Comparison of ENCODE assay signal across 15 cellular contexts in genomic region chr5:169772256-169772655, GRCh38.
A peak's percentile ranks its signal among the peaks of the same experiment; 100 is the strongest.
DNase-seq lines count a peak whose midpoint lies in the region; FAIRE-seq and TF ChIP-seq lines count a peak whose summit lies in the region.
"Had no signal": no experiment of that assay in that cellular context is flagged by ENCODE, and none has a peak within 500 bp of the region (broad histone marks: within the 10 kb centered on the region; RNA-seq: fewer than 3 reads in every experiment).

No MANE protein-coding gene starts in this region.

- DNase-seq in astrocyte (ENCODE audit: low read depth) = no peak
- DNase-seq in renal cortical epithelial cell (ENCODE audit: low read depth) = peak; percentile 38
- DNase-seq in mesendoderm = no peak
- DNase-seq in GM10266 (ENCODE audit: extremely low spot score) = no peak
- no peak for DNase-seq in nephron progenitor cell
- no peak for DNase-seq in NCI-H1105 treated with DMSO at 0.1 percent for 48 hours (lab: John Stamatoyannopoulos, UW)
- DNase-seq: C1 segment of cervical spinal cord; Calu3; CD4-positive, alpha-beta T cell; DMS 273 treated with DMSO at 0.1 percent for 48 hours; H7 had no signal

- H3K9ac ChIP-seq in astrocyte (ENCODE audit: low read length) (peak overlapping the region; percentile 8), mesendoderm (ENCODE audit: low read length) (no peak overlapping the region)

- POLR2A ChIA-PET in HEK293 (lab: Yijun Ruan, JAX) = no interaction called here

- H3K56ac ChIP-seq in mesendoderm (ENCODE audit: low read length) = no peak overlapping the region

- no peaks in the 10 kb centered on the region for H3K4me1 ChIP-seq in HEK293 (ENCODE audit: control insufficient read depth, insufficient read depth, low read length)
- H3K4me1 ChIP-seq in astrocyte (ENCODE audit: insufficient read depth, low read length) = peaks cover 16% of the 10 kb centered on the region
- no peaks in the 10 kb centered on the region for H3K4me1 ChIP-seq in mesendoderm (ENCODE audit: control insufficient read depth, low read depth, low read length)

- H3K79me1 ChIP-seq in mesendoderm (ENCODE audit: low read length) = no peaks in the 10 kb centered on the region

- H3K36me3 ChIP-seq in HEK293 (ENCODE audit: control insufficient read depth in 2 of 2, insufficient read depth in 1 of 2, low read length in 2 of 2) = no peaks in the 10 kb centered on the region
- H3K36me3 ChIP-seq in astrocyte (ENCODE audit: insufficient read depth, low read length) = no peaks in the 10 kb centered on the region
- no peaks in the 10 kb centered on the region for H3K36me3 ChIP-seq in mesendoderm (ENCODE audit: control insufficient read depth, insufficient read depth, low read length)

- H3K36me3 Mint-ChIP-seq in astrocyte (ENCODE audit: low read depth, unreplicated experiment) = no peaks in the 10 kb centered on the region
- H3K36me3 Mint-ChIP-seq in nephron progenitor cell (ENCODE audit: low read depth) = no peaks in the 10 kb centered on the region

- no peak overlapping the region for H2BK5ac ChIP-seq in mesendoderm (ENCODE audit: low read length)

- H4K20me1 ChIP-seq in astrocyte (ENCODE audit: insufficient read depth, low read length) = no peaks in the 10 kb centered on the region

- no peak overlapping the region for H4K8ac ChIP-seq in mesendoderm (ENCODE audit: low read depth, low read length)

- peaks cover 3% of the 10 kb centered on the region for H3K27me3 Mint-ChIP-seq in astrocyte (ENCODE audit: low read depth, unreplicated experiment)
- peaks cover 25% of the 10 kb centered on the region for H3K27me3 Mint-ChIP-seq in nephron progenitor cell (ENCODE audit: low read depth, poor library complexity)
- H3K27me3 Mint-ChIP-seq: B cell; CD4-positive, alpha-beta T cell; IgD-negative memory B cell had no signal

- no peak overlapping the region for H3K4me3 ChIP-seq in HEK293 (ENCODE audit: low read depth, low read length)
- no peak overlapping the region for H3K4me3 ChIP-seq in astrocyte (ENCODE audit: insufficient read depth, low read depth, low read length)
- no peak overlapping the region for H3K4me3 ChIP-seq in mesendoderm (ENCODE audit: low read length)
- H3K4me3 ChIP-seq: GM23338 had no signal

- H3K4me1 Mint-ChIP-seq in astrocyte (ENCODE audit: low read depth, unreplicated experiment) = peaks cover 5% of the 10 kb centered on the region
- peaks cover 9% of the 10 kb centered on the region for H3K4me1 Mint-ChIP-seq in nephron progenitor cell

- TF ChIP-seq CTCF in HEK293 (tag by site-specific recombination; IDR thresholded peaks at IDR 0.05) = no peak
- no peak for TF ChIP-seq CTCF in astrocyte (IDR thresholded peaks at IDR 0.05; ENCODE audit: insufficient read depth, low read depth, low read length)
- no peak for TF ChIP-seq CTCF in GM10266 (IDR thresholded peaks at IDR 0.05; ENCODE audit: control insufficient read depth, insufficient read depth, low read depth, missing control alignments)
- no peak for TF ChIP-seq CTCF in nephron progenitor cell (IDR thresholded peaks at IDR 0.05)

- no peak overlapping the region for H3K27ac ChIP-seq in HEK293 (ENCODE audit: extremely low read depth, low read depth, low read length)
- H3K27ac ChIP-seq in astrocyte (ENCODE audit: low read depth, low read length) = no peak overlapping the region
- no peak overlapping the region for H3K27ac ChIP-seq in mesendoderm (ENCODE audit: low read depth, low read length)

- no peak overlapping the region for H2AK5ac ChIP-seq in mesendoderm (ENCODE audit: low read length)

- no peak overlapping the region for H2AFZ ChIP-seq in astrocyte (ENCODE audit: low read depth, low read length)
- H2AFZ ChIP-seq: GM23338 had no signal

- no peak overlapping the region for H3K4me3 Mint-ChIP-seq in astrocyte (ENCODE audit: unreplicated experiment)
- H3K4me3 Mint-ChIP-seq in nephron progenitor cell = no peak overlapping the region
- H3K4me3 Mint-ChIP-seq: B cell; CD4-positive, alpha-beta T cell; GM23338; IgD-negative memory B cell had no signal

- CTCF ChIA-PET in HEK293 (lab: Yijun Ruan, JAX) = no interaction called here

- H3K79me2 ChIP-seq in astrocyte (ENCODE audit: insufficient read depth, low read length) (no peaks in the 10 kb centered on the region), mesendoderm (ENCODE audit: control insufficient read depth, insufficient read depth, low read length) (no peaks in the 10 kb centered on the region)

- FAIRE-seq in astrocyte (lab: Jason Lieb, UNC) = no peak

- no peak overlapping the region for H2BK120ac ChIP-seq in mesendoderm (ENCODE audit: low read depth, low read length)

- no peak overlapping the region for H3K27ac Mint-ChIP-seq in astrocyte (ENCODE audit: unreplicated experiment)
- no peak overlapping the region for H3K27ac Mint-ChIP-seq in nephron progenitor cell
- H3K27ac Mint-ChIP-seq: B cell; CD4-positive, alpha-beta T cell; GM23338 had no signal

- H4K5ac ChIP-seq in mesendoderm (ENCODE audit: low read length) = no peak overlapping the region

- H3K9me3 ChIP-seq in HEK293 (ENCODE audit: control insufficient read depth, insufficient read depth, low read depth, low read length) (no peaks in the 10 kb centered on the region), astrocyte (ENCODE audit: insufficient read depth, low read depth, low read length) (no peaks in the 10 kb centered on the region)

- H3K9me3 Mint-ChIP-seq in astrocyte (ENCODE audit: unreplicated experiment) = no peaks in the 10 kb centered on the region
- H3K9me3 Mint-ChIP-seq in nephron progenitor cell = no peaks in the 10 kb centered on the region
- H3K9me3 Mint-ChIP-seq: CD4-positive, alpha-beta T cell; GM23338 had no signal

- H3K18ac ChIP-seq in mesendoderm (ENCODE audit: low read length) = no peak overlapping the region

- H3K4ac ChIP-seq in mesendoderm (ENCODE audit: low read depth, low read length) = no peak overlapping the region

- no peak overlapping the region for H3K23ac ChIP-seq in mesendoderm (ENCODE audit: low read length)

- WGBS in mesendoderm (ENCODE audit: extremely low coverage, insufficient coverage, low lambda C conversion rate) = no CpG with 5 or more reads among the region's 2 CpGs

- H2BK15ac ChIP-seq in mesendoderm (replicated peaks; ENCODE audit: low read depth) = no peak overlapping the region

- H3K4me2 ChIP-seq in astrocyte (ENCODE audit: low read length) (peak overlapping the region; percentile 24), mesendoderm (ENCODE audit: low read length) (no peak overlapping the region)
- H3K4me2 ChIP-seq: GM23338 had no signal

- H3K27me3 ChIP-seq in astrocyte (ENCODE audit: insufficient read depth, low read length) (no peaks in the 10 kb centered on the region), mesendoderm (ENCODE audit: insufficient read depth, low read length, poor library complexity) (no peaks in the 10 kb centered on the region)

TF ChIP-seq in HEK293, 187 proteins besides CTCF, POLR2A, EP300 and RAD21:
- TF ChIP-seq ZNF664 (tag by site-specific recombination; IDR thresholded peaks at IDR 0.05) (0 out of 2 replicates have a peak, but pooled peaks have one; percentile 37), ZNF549 (tag by site-specific recombination; IDR thresholded peaks at IDR 0.05) (no peak)
TF ChIP-seq in HEK293: peak in this region for 1.
